ENCODE assay signal across 19 cellular contexts in the genomic region with DNA sequence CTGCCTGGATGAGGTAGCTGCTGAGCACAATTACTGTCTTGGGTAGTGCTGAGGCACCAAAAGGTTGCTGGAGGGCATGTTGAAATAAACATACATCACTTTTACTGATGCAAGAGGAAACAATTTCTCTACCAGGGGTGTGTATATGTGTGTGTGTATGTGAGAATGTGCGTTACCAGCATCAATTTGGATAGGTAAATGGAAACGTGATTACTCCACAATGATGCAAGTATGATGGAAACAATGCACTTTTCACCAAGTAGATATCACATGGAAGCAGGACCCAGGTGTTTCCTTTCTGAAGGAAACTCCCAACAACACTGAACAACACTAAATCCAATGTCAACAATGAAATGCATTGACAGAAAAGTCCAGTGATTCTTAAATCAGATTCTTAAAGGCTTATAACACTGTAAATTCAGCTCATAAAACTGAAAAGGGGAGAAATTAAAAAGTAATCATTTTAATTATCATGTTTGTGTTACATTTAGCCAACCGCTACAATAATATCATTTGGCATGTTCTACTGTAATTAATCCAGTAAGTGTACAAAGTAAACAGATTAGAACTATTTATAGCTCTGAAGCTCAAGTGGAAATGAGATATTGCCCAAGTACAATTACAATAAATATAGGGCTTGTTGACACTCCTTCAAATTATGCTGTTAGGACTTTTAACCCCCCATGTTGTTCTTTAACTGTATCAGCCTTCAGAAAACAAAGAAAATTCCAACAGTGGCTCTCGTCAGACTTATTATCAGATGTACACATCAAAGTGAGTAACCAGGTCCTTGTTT. TPM values are rescaled to one million over a fixed set of nuclear protein-coding genes. Genes with fewer than 3 reads are reported as not detected.
DNase-seq lines count a peak whose midpoint lies in the region; ATAC-seq and TF ChIP-seq lines count a peak whose summit lies in the region.
"Had no signal": no experiment of that assay in that cellular context is flagged by ENCODE, and none has a peak within 500 bp of the region (broad histone marks: within the 10 kb centered on the region; RNA-seq: fewer than 3 reads in every experiment).

No MANE protein-coding gene starts in this region.

- no peak overlapping the region for H3K4me2 ChIP-seq in mesenchymal stem cell (ENCODE audit: low read length, poor library complexity, severe bottlenecking)
- H3K4me2 ChIP-seq: smooth muscle cell had no signal

- H3K27ac ChIP-seq in mesenchymal stem cell (ENCODE audit: low read length, poor library complexity, severe bottlenecking): no peak overlapping the region
- H3K27ac ChIP-seq: cardiac muscle cell, ovary, SJSA1 had no signal

- H3K18ac ChIP-seq in mesenchymal stem cell (ENCODE audit: low read depth in 1 of 2, low read length in 2 of 2): no peak overlapping the region

- WGBS in mesenchymal stem cell: 89% methylated on average over 2 of the region's 4 CpGs

- no peak overlapping the region for H4K91ac ChIP-seq in mesenchymal stem cell (ENCODE audit: low read length)

- H3K14ac ChIP-seq in mesenchymal stem cell (ENCODE audit: low read length in 2 of 2): no peak overlapping the region

- no peak overlapping the region for H2AK5ac ChIP-seq in mesenchymal stem cell (ENCODE audit: low read length, severe bottlenecking)

- H3K4me3 ChIP-seq in cardiac fibroblast (replicated peaks in 1 of 2; ENCODE audit: low read depth in 2 of 2, low read length in 2 of 2) (no peak overlapping the region), mesenchymal stem cell (ENCODE audit: insufficient read depth in 1 of 2, low read depth in 1 of 2, low read length in 2 of 2) (no peak overlapping the region)
- H3K4me3 ChIP-seq: cardiac muscle cell, GM12878, MG63, ovary, SJSA1, smooth muscle cell had no signal

- H4K8ac ChIP-seq in mesenchymal stem cell (ENCODE audit: low read length): no peak overlapping the region

- no peaks in the 10 kb centered on the region for H3K79me1 ChIP-seq in mesenchymal stem cell (replicated peaks; ENCODE audit: low read length, poor library complexity, severe bottlenecking)

- H2BK15ac ChIP-seq in mesenchymal stem cell (ENCODE audit: low read depth, poor library complexity, severe bottlenecking): no peak overlapping the region

- no peaks in the 10 kb centered on the region for H3K27me3 ChIP-seq in mesenchymal stem cell (ENCODE audit: control insufficient read depth in 1 of 2, insufficient read depth in 1 of 2, low read length in 2 of 2)
- H3K27me3 ChIP-seq: cardiac muscle cell, MG63, ovary, SJSA1 had no signal

- H3K36me3 ChIP-seq in mesenchymal stem cell (ENCODE audit: control insufficient read depth in 1 of 2, insufficient read depth in 2 of 2, low read depth in 1 of 2, low read length in 2 of 2): no peaks in the 10 kb centered on the region
- H3K36me3 ChIP-seq: cardiac muscle cell, MG63, ovary, SJSA1 had no signal

- ATAC-seq in HG03342 (IDR thresholded peaks at IDR 0.05; ENCODE audit: unreplicated experiment) (no peak), GM19328 (IDR thresholded peaks at IDR 0.05; ENCODE audit: unreplicated experiment) (no peak)
- ATAC-seq: GM12878 had no signal

- no peaks in the 10 kb centered on the region for H3K9me3 ChIP-seq in mesenchymal stem cell (ENCODE audit: control insufficient read depth, low read length)
- H3K9me3 ChIP-seq: MG63, ovary, SJSA1 had no signal

- no peak overlapping the region for H2BK12ac ChIP-seq in mesenchymal stem cell (ENCODE audit: low read length in 2 of 2)

- no peak overlapping the region for H2BK120ac ChIP-seq in mesenchymal stem cell (ENCODE audit: low read depth, low read length)

- no peak overlapping the region for H2BK5ac ChIP-seq in mesenchymal stem cell (ENCODE audit: low read depth, low read length, poor library complexity, severe bottlenecking)

- DNase-seq in DMS53 (lab: John Stamatoyannopoulos, UW): peak; percentile 59
- peak; percentile 40 for DNase-seq in NCI-H2029 (lab: John Stamatoyannopoulos, UW)
- DNase-seq in cardiac fibroblast (ENCODE audit: low read depth in 2 of 2): peak; percentile 37 to 52
- DNase-seq in mesenchymal stem cell: peak; percentile 8
- DNase-seq in effector CD8-positive, alpha-beta T cell (lab: John Stamatoyannopoulos, UW): no peak
- DNase-seq in AG08395 (ENCODE audit: low spot score): no peak
- DNase-seq: activated CD4-positive, alpha-beta T cell treated with anti-CD3 and anti-CD28 coated beads for 48 hours; endodermal cell; H7; head of caudate nucleus; MG63; ovary; stimulated activated naive CD4-positive, alpha-beta T cell had no signal

- no peak overlapping the region for H2AFZ ChIP-seq in mesenchymal stem cell (ENCODE audit: low read depth, low read length)

- H3K9ac ChIP-seq in mesenchymal stem cell (ENCODE audit: low read length): no peak overlapping the region

- no peak overlapping the region for H3K4ac ChIP-seq in mesenchymal stem cell (ENCODE audit: low read depth in 1 of 2, low read length in 2 of 2)

- no peak overlapping the region for H3K23ac ChIP-seq in mesenchymal stem cell (ENCODE audit: low read length in 2 of 2)

- TF ChIP-seq CTCF in cardiac fibroblast (IDR thresholded peaks at IDR 0.05; ENCODE audit: low read depth, low read length): no peak

- H3K4me1 ChIP-seq in mesenchymal stem cell (ENCODE audit: control insufficient read depth, insufficient read depth, low read depth, low read length): no peaks in the 10 kb centered on the region

RNA-seq across cellular contexts. Expression of a gene that starts 25.3 kb away (rescaled TPM):
- polyA plus RNA-seq in mesenchymal stem cell (2013, experiment 1 of 2): 78.3 TPM
- polyA plus RNA-seq in mesenchymal stem cell (2013, experiment 2 of 2): 83.7 TPM

RNA-seq across cellular contexts. Expression of a gene that starts 25.5 kb away (rescaled TPM):
- 0.22 TPM for polyA plus RNA-seq in mesenchymal stem cell (2013, experiment 1 of 2)
- polyA plus RNA-seq in mesenchymal stem cell (2013, experiment 2 of 2): 0.19 TPM

Comparison
In these comparisons a context has a peak if more than half of its experiments do, and no peak if none do; other contexts are left out.
1. DNase-seq: peak in DMS53 (single experiment), NCI-H2029 (single experiment), cardiac fibroblast (2 of 2) and mesenchymal stem cell (single experiment); none in effector CD8-positive, alpha-beta T cell (single experiment) and AG08395 (single experiment).